Comparison of ENCODE assay signal across 1 cellular context in the genomic region with DNA sequence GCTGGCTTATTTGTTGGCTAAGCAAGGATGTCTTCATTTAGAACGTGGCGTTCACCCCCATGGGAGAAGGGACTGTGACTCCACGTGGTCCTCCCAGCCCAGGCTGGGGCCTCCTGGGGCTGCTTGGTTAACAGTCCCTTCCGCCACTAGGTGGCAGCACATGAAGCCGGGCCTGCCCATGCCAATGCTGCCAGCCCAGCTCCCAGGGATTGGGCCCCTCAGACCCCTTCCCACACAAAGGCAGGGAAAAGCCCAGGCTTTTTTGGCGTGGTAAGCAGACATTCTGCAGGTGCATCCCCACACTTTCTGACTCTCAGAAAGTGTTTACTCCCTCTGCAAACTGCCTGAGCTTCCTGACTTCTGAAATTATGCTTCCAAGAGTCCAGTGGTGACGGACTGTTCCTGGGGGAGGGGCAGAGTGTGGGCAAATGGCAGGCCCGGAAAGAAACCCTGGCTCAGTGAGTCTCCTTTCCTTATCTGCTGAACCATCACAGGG.
TF ChIP-seq lines count a peak whose summit lies in the region.

No MANE protein-coding gene starts in this region.

TF ChIP-seq in GM12878, 131 proteins besides CTCF, POLR2A, EP300 and RAD21 (continued from another document and continues in another):
- no peak for TF ChIP-seq ZBTB4 (CRISPR knock-in tag; IDR thresholded peaks at IDR 0.05)
- TF ChIP-seq, protein P1, sequence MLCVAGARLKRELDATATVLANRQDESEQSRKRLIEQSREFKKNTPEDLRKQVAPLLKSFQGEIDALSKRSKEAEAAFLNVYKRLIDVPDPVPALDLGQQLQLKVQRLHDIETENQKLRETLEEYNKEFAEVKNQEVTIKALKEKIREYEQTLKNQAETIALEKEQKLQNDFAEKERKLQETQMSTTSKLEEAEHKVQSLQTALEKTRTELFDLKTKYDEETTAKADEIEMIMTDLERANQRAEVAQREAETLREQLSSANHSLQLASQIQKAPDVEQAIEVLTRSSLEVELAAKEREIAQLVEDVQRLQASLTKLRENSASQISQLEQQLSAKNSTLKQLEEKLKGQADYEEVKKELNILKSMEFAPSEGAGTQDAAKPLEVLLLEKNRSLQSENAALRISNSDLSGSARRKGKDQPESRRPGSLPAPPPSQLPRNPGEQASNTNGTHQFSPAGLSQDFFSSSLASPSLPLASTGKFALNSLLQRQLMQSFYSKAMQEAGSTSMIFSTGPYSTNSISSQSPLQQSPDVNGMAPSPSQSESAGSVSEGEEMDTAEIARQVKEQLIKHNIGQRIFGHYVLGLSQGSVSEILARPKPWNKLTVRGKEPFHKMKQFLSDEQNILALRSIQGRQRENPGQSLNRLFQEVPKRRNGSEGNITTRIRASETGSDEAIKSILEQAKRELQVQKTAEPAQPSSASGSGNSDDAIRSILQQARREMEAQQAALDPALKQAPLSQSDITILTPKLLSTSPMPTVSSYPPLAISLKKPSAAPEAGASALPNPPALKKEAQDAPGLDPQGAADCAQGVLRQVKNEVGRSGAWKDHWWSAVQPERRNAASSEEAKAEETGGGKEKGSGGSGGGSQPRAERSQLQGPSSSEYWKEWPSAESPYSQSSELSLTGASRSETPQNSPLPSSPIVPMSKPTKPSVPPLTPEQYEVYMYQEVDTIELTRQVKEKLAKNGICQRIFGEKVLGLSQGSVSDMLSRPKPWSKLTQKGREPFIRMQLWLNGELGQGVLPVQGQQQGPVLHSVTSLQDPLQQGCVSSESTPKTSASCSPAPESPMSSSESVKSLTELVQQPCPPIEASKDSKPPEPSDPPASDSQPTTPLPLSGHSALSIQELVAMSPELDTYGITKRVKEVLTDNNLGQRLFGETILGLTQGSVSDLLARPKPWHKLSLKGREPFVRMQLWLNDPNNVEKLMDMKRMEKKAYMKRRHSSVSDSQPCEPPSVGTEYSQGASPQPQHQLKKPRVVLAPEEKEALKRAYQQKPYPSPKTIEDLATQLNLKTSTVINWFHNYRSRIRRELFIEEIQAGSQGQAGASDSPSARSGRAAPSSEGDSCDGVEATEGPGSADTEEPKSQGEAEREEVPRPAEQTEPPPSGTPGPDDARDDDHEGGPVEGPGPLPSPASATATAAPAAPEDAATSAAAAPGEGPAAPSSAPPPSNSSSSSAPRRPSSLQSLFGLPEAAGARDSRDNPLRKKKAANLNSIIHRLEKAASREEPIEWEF (IDR thresholded peaks at IDR 0.05; ENCODE audit: insufficient replicate concordance, low read depth, low read length), result no peak
- TF ChIP-seq MTA3 (IDR thresholded peaks at IDR 0.05; ENCODE audit: borderline replicate concordance, low read length), result no peak
- no peak for TF ChIP-seq FOXK2 (IDR thresholded peaks at IDR 0.05)
- no peak for TF ChIP-seq ZSCAN29 (IDR thresholded peaks at IDR 0.05)
- TF ChIP-seq ZNF687 (IDR thresholded peaks at IDR 0.05), result no peak
- TF ChIP-seq POU2F2 (IDR thresholded peaks at IDR 0.05; ENCODE audit: borderline replicate concordance, low read depth, low read length), result 0 out of 3 replicates have a peak, but pooled peaks have one; percentile 3
- TF ChIP-seq RUNX3 (IDR thresholded peaks at IDR 0.05; ENCODE audit: low read length), result 0 out of 2 replicates have a peak, but pooled peaks have one; percentile 11
- TF ChIP-seq ASH2L (IDR thresholded peaks at IDR 0.05; ENCODE audit: borderline replicate concordance, low read depth), result no peak
- no peak for TF ChIP-seq ZNF384 (IDR thresholded peaks at IDR 0.05; ENCODE audit: borderline replicate concordance, low read depth, low read length)
- peak; percentile 52 for TF ChIP-seq SMC3 (IDR thresholded peaks at IDR 0.05; ENCODE audit: borderline replicate concordance, low read length)
- no peak for TF ChIP-seq JUNB (IDR thresholded peaks at IDR 0.05)
- no peak for TF ChIP-seq ZNF24 (IDR thresholded peaks at IDR 0.05)
- peak; percentile 80 for TF ChIP-seq POLR2AphosphoS5 (IDR thresholded peaks at IDR 0.05; ENCODE audit: low read length)
- TF ChIP-seq KLF5 (IDR thresholded peaks at IDR 0.05; ENCODE audit: partially characterized antibody), result no peak
- TF ChIP-seq, protein P2, sequence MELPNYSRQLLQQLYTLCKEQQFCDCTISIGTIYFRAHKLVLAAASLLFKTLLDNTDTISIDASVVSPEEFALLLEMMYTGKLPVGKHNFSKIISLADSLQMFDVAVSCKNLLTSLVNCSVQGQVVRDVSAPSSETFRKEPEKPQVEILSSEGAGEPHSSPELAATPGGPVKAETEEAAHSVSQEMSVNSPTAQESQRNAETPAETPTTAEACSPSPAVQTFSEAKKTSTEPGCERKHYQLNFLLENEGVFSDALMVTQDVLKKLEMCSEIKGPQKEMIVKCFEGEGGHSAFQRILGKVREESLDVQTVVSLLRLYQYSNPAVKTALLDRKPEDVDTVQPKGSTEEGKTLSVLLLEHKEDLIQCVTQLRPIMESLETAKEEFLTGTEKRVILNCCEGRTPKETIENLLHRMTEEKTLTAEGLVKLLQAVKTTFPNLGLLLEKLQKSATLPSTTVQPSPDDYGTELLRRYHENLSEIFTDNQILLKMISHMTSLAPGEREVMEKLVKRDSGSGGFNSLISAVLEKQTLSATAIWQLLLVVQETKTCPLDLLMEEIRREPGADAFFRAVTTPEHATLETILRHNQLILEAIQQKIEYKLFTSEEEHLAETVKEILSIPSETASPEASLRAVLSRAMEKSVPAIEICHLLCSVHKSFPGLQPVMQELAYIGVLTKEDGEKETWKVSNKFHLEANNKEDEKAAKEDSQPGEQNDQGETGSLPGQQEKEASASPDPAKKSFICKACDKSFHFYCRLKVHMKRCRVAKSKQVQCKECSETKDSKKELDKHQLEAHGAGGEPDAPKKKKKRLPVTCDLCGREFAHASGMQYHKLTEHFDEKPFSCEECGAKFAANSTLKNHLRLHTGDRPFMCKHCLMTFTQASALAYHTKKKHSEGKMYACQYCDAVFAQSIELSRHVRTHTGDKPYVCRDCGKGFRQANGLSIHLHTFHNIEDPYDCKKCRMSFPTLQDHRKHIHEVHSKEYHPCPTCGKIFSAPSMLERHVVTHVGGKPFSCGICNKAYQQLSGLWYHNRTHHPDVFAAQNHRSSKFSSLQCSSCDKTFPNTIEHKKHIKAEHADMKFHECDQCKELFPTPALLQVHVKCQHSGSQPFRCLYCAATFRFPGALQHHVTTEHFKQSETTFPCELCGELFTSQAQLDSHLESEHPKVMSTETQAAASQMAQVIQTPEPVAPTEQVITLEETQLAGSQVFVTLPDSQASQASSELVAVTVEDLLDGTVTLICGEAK (IDR thresholded peaks at IDR 0.05; ENCODE audit: borderline replicate concordance), result no peak
- no peak for TF ChIP-seq RB1 (IDR thresholded peaks at IDR 0.05; ENCODE audit: borderline replicate concordance)
- TF ChIP-seq LARP7 (IDR thresholded peaks at IDR 0.05), result no peak
- no peak for TF ChIP-seq MTA2 (IDR thresholded peaks at IDR 0.05; ENCODE audit: low read depth)
- TF ChIP-seq ZNF622 (IDR thresholded peaks at IDR 0.05), result no peak
- TF ChIP-seq NFYA (IDR thresholded peaks at IDR 0.05; ENCODE audit: borderline replicate concordance, low read depth, low read length), result no peak
- no peak for TF ChIP-seq SPI1 (IDR thresholded peaks at IDR 0.05; ENCODE audit: borderline replicate concordance, insufficient read depth, low read depth, low read length)
- TF ChIP-seq STAT3 (IDR thresholded peaks at IDR 0.05; ENCODE audit: low read depth, low read length), result no peak
- TF ChIP-seq, protein P3, sequence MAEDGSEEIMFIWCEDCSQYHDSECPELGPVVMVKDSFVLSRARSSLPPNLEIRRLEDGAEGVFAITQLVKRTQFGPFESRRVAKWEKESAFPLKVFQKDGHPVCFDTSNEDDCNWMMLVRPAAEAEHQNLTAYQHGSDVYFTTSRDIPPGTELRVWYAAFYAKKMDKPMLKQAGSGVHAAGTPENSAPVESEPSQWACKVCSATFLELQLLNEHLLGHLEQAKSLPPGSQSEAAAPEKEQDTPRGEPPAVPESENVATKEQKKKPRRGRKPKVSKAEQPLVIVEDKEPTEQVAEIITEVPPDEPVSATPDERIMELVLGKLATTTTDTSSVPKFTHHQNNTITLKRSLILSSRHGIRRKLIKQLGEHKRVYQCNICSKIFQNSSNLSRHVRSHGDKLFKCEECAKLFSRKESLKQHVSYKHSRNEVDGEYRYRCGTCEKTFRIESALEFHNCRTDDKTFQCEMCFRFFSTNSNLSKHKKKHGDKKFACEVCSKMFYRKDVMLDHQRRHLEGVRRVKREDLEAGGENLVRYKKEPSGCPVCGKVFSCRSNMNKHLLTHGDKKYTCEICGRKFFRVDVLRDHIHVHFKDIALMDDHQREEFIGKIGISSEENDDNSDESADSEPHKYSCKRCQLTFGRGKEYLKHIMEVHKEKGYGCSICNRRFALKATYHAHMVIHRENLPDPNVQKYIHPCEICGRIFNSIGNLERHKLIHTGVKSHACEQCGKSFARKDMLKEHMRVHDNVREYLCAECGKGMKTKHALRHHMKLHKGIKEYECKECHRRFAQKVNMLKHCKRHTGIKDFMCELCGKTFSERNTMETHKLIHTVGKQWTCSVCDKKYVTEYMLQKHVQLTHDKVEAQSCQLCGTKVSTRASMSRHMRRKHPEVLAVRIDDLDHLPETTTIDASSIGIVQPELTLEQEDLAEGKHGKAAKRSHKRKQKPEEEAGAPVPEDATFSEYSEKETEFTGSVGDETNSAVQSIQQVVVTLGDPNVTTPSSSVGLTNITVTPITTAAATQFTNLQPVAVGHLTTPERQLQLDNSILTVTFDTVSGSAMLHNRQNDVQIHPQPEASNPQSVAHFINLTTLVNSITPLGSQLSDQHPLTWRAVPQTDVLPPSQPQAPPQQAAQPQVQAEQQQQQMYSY (CRISPR knock-in tag; IDR thresholded peaks at IDR 0.05), result no peak
- TF ChIP-seq, protein P4, sequence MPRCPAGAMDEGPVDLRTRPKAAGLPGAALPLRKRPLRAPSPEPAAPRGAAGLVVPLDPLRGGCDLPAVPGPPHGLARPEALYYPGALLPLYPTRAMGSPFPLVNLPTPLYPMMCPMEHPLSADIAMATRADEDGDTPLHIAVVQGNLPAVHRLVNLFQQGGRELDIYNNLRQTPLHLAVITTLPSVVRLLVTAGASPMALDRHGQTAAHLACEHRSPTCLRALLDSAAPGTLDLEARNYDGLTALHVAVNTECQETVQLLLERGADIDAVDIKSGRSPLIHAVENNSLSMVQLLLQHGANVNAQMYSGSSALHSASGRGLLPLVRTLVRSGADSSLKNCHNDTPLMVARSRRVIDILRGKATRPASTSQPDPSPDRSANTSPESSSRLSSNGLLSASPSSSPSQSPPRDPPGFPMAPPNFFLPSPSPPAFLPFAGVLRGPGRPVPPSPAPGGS (IDR thresholded peaks at IDR 0.05; ENCODE audit: borderline replicate concordance, insufficient read depth, low read depth, low read length, poor library complexity, severe bottlenecking), result no peak
- no peak for TF ChIP-seq PML (IDR thresholded peaks at IDR 0.05; ENCODE audit: low read length)
- peak; percentile 66; the same call in 1 of the 2 replicates for TF ChIP-seq YY1 (IDR thresholded peaks at IDR 0.05; ENCODE audit: low read depth, low read length)
- no peak for TF ChIP-seq SIX5 (IDR thresholded peaks at IDR 0.05; ENCODE audit: low read depth, low read length, severe bottlenecking)
- no peak for TF ChIP-seq ATF7 (IDR thresholded peaks at IDR 0.05; ENCODE audit: low read depth)
- no peak for TF ChIP-seq HDGF (IDR thresholded peaks at IDR 0.05)
- TF ChIP-seq PAX8 (IDR thresholded peaks at IDR 0.05), result no peak
- no peak for TF ChIP-seq TAF1 (IDR thresholded peaks at IDR 0.05; ENCODE audit: borderline replicate concordance, low read depth, low read length)
- no peak for TF ChIP-seq BRCA1 (IDR thresholded peaks at IDR 0.05; ENCODE audit: low read depth, low read length)
- TF ChIP-seq MXI1 (IDR thresholded peaks at IDR 0.05; ENCODE audit: low read depth, low read length), result peak; percentile 64; the same call in 1 of the 2 replicates
- no peak for TF ChIP-seq NFXL1 (IDR thresholded peaks at IDR 0.05; ENCODE audit: borderline replicate concordance)
- TF ChIP-seq SMAD5 (IDR thresholded peaks at IDR 0.05; ENCODE audit: low read depth), result peak; percentile 63; the same call in 1 of the 2 replicates
- TF ChIP-seq DPF2 (IDR thresholded peaks at IDR 0.05), result 0 out of 2 replicates have a peak, but pooled peaks have one; percentile 13
